1 cellular context compared by ENCODE assay signal in the genomic region with DNA sequence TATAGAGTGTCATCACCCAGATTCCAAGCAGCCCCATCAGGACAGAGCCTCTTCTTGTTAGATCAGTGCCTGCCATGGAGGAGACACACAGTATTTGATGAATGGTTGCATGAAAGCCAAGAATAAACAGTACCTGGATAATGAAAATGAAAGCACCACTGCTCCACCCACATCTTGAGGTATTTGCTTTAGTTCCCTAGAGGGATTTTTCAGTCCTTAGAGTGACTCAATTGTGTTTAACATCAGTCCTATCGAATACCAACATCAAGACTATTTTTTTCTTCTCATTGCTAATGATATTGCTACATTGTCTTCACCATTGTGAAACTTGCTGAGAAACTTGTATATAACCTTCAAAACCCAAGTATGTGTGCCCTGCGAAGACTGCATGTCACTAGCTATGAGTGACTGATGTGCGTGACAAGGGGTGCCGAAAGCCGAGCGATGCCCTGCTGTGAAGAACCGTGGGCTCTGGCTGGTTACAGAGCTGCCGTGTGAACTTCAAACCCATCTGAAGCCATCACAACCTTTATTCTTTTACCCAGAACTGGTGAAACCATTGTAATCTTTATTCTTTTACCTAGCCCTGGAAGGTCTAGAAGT.
TF ChIP-seq lines count a peak whose summit lies in the region.

No MANE protein-coding gene starts in this region.

TF ChIP-seq in SK-N-SH, 30 proteins besides CTCF, POLR2A, EP300 and RAD21 (continued from another document):
- TF ChIP-seq, protein P1, sequence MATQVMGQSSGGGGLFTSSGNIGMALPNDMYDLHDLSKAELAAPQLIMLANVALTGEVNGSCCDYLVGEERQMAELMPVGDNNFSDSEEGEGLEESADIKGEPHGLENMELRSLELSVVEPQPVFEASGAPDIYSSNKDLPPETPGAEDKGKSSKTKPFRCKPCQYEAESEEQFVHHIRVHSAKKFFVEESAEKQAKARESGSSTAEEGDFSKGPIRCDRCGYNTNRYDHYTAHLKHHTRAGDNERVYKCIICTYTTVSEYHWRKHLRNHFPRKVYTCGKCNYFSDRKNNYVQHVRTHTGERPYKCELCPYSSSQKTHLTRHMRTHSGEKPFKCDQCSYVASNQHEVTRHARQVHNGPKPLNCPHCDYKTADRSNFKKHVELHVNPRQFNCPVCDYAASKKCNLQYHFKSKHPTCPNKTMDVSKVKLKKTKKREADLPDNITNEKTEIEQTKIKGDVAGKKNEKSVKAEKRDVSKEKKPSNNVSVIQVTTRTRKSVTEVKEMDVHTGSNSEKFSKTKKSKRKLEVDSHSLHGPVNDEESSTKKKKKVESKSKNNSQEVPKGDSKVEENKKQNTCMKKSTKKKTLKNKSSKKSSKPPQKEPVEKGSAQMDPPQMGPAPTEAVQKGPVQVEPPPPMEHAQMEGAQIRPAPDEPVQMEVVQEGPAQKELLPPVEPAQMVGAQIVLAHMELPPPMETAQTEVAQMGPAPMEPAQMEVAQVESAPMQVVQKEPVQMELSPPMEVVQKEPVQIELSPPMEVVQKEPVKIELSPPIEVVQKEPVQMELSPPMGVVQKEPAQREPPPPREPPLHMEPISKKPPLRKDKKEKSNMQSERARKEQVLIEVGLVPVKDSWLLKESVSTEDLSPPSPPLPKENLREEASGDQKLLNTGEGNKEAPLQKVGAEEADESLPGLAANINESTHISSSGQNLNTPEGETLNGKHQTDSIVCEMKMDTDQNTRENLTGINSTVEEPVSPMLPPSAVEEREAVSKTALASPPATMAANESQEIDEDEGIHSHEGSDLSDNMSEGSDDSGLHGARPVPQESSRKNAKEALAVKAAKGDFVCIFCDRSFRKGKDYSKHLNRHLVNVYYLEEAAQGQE (IDR thresholded peaks at IDR 0.05; ENCODE audit: low read depth, low read length) = no peak
- no peak for TF ChIP-seq SIN3A (IDR thresholded peaks at IDR 0.05; ENCODE audit: borderline replicate concordance, low read depth, low read length)
- no peak for TF ChIP-seq CHD2 (IDR thresholded peaks at IDR 0.05; ENCODE audit: low read length, partially characterized antibody)
- TF ChIP-seq FOSL2 (IDR thresholded peaks at IDR 0.05; ENCODE audit: borderline replicate concordance, low read depth) = no peak
- no peak for TF ChIP-seq NRF1 (IDR thresholded peaks at IDR 0.05; ENCODE audit: low read depth, low read length)
- no peak for TF ChIP-seq TCF12 (IDR thresholded peaks at IDR 0.05)
- TF ChIP-seq, protein P2, sequence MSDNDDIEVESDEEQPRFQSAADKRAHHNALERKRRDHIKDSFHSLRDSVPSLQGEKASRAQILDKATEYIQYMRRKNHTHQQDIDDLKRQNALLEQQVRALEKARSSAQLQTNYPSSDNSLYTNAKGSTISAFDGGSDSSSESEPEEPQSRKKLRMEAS (IDR thresholded peaks at IDR 0.05; ENCODE audit: low read depth) = no peak
- TF ChIP-seq POLR2AphosphoS5 (IDR thresholded peaks at IDR 0.05; ENCODE audit: low read depth, low read length) = no peak
- TF ChIP-seq, protein P3, sequence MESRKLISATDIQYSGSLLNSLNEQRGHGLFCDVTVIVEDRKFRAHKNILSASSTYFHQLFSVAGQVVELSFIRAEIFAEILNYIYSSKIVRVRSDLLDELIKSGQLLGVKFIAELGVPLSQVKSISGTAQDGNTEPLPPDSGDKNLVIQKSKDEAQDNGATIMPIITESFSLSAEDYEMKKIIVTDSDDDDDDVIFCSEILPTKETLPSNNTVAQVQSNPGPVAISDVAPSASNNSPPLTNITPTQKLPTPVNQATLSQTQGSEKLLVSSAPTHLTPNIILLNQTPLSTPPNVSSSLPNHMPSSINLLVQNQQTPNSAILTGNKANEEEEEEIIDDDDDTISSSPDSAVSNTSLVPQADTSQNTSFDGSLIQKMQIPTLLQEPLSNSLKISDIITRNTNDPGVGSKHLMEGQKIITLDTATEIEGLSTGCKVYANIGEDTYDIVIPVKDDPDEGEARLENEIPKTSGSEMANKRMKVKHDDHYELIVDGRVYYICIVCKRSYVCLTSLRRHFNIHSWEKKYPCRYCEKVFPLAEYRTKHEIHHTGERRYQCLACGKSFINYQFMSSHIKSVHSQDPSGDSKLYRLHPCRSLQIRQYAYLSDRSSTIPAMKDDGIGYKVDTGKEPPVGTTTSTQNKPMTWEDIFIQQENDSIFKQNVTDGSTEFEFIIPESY (IDR thresholded peaks at IDR 0.05; ENCODE audit: borderline replicate concordance, low read depth) = no peak
- TF ChIP-seq MXI1 (IDR thresholded peaks at IDR 0.05; ENCODE audit: low read depth, low read length) = no peak
- TF ChIP-seq RFX5 (IDR thresholded peaks at IDR 0.05; ENCODE audit: low read length) = no peak
